1 cellular context compared by ENCODE assay signal in genomic region chrX:129622757-129623301, GRCh38.
TF ChIP-seq lines count a peak whose summit lies in the region.

No MANE protein-coding gene starts in this region.

TF ChIP-seq in WTC11, 78 proteins besides CTCF, POLR2A, EP300 and RAD21 (continued from another document):
- no peak for TF ChIP-seq ERG (CRISPR knock-in tag; IDR thresholded peaks at IDR 0.05)
- no peak for TF ChIP-seq NR2C2 (CRISPR knock-in tag; IDR thresholded peaks at IDR 0.05)
- TF ChIP-seq ZBTB43 (CRISPR knock-in tag; IDR thresholded peaks at IDR 0.05) = no peak
- no peak for TF ChIP-seq PRRX2 (CRISPR knock-in tag; IDR thresholded peaks at IDR 0.05)
- no peak for TF ChIP-seq ZNF121 (CRISPR knock-in tag; IDR thresholded peaks at IDR 0.05)
